ENCODE assay signal across 8 cellular contexts in genomic region chr17:46192484-46193245, GRCh38. TPM values are rescaled to one million over a fixed set of nuclear protein-coding genes. Genes with fewer than 3 reads are reported as not detected.
A peak's percentile ranks its signal among the peaks of the same experiment; 100 is the strongest.
DNase-seq lines count a peak whose midpoint lies in the region; ATAC-seq, FAIRE-seq and TF ChIP-seq lines count a peak whose summit lies in the region.

No MANE protein-coding gene starts in this region.

- TF ChIP-seq POLR2A in K562 (conservative IDR thresholded peaks at IDR 0.05) = no peak; the same call in 1 of the 2 replicates

- H3K4me2 ChIP-seq in K562 (ENCODE audit: insufficient read depth, low read length) = peak overlapping the region; percentile 79; the same call in 1 of the 2 replicates

- peaks cover 87% of the 10 kb centered on the region for H3K79me2 ChIP-seq in K562 (ENCODE audit: control insufficient read depth, insufficient read depth, low read length)

- under 1% methylated on average over 33 of the region's 69 CpGs for WGBS in K562 (ENCODE audit: insufficient coverage, low coverage, missing lambda C conversion rate)

- no TSS peak for BruUV-seq in K562 (replicated peaks; lab: Mats Ljungman, UMichigan)

- H3K27ac ChIP-seq in K562 (ENCODE audit: extremely low read depth, low read depth, low read length) (peak overlapping the region; percentile 93), iPS-18a (ENCODE audit: low read length) (peak overlapping the region; percentile 89)

- H3K9ac ChIP-seq in K562 (ENCODE audit: insufficient read depth in 1 of 2, low read depth in 2 of 2, low read length in 2 of 2) = peak overlapping the region; percentile 85 to 93
- H3K9ac ChIP-seq in iPS-18a (ENCODE audit: low read length) = peak overlapping the region; percentile 96

- H3K4me1 ChIP-seq in K562 (replicated peaks in 1 of 2; ENCODE audit: control insufficient read depth in 2 of 2, insufficient read depth in 2 of 2, low read length in 2 of 2) (peaks cover 19 to 42% of the 10 kb centered on the region in 2 experiments), iPS-18a (ENCODE audit: control insufficient read depth, low read depth, low read length) (peaks cover 39% of the 10 kb centered on the region)

- ATAC-seq in HG02870 (IDR thresholded peaks at IDR 0.05; ENCODE audit: unreplicated experiment) = peak; percentile 29
- ATAC-seq in K562 = peak; percentile 50

- DNase-seq in NCI-H2081 (lab: John Stamatoyannopoulos, UW) (peak; percentile 72 to 82), NCI-H2081 treated with DMSO at 0.1 percent for 48 hours (lab: John Stamatoyannopoulos, UW) (no peak), NCI-H187 (lab: John Stamatoyannopoulos, UW) (peak; percentile 11 to 18), T1000 (lab: John Stamatoyannopoulos, UW) (peak; percentile 48), K562 (ENCODE audit: extremely low read depth in 1 of 4, low spot score in 3 of 4) (peak; percentile 82 to 91 (median 89)), skeletal muscle cell (ENCODE audit: low read depth) (no peak)

- intact Hi-C loops in K562 (cut with micrococcal nuclease) = loop anchor here (2.0 to 5.0 kb wide), 2 partner anchors 75 to 190 kb away; no protein-coding TSS in a partner anchor

- TF ChIP-seq RAD21 in K562 (CRISPR knock-in tag; conservative IDR thresholded peaks at IDR 0.05 in 1 of 2, IDR thresholded peaks at IDR 0.05 in 1 of 2) = no peak

- H3K9me1 ChIP-seq in K562 (ENCODE audit: control insufficient read depth, insufficient read depth, low read length) = peaks cover 4% of the 10 kb centered on the region

- peak; percentile 36; the same call in 1 of the 2 replicates for TF ChIP-seq EP300 in K562 (IDR thresholded peaks at IDR 0.05; ENCODE audit: low read length)

- no peak for FAIRE-seq in K562 (lab: Jason Lieb, UNC)

- H3K4me3 ChIP-seq in K562 (peak overlapping the region; percentile 85), iPS-18a (ENCODE audit: low read length) (peak overlapping the region; percentile 90), skeletal muscle cell (ENCODE audit: low read depth, low read length) (peak overlapping the region; percentile 64)

- CTCF ChIA-PET in K562 (lab: Yijun Ruan, JAX; ENCODE audit: low intra/inter-chr PET ratio) = interaction anchor here (0.7 to 3.4 kb wide), 7 partner anchors 20 to 214 kb away, joined by 3 to 26 read pairs (median 4); no protein-coding TSS in a partner anchor

- peaks cover 26% of the 10 kb centered on the region for H4K20me1 ChIP-seq in K562 (replicated peaks; ENCODE audit: control insufficient read depth, insufficient read depth, low read length)

- in situ Hi-C loops in K562 (cut with MboI) = no loop called here

- POLR2A ChIA-PET in K562 (lab: Yijun Ruan, JAX) = interaction anchor here (0.6 to 1.5 kb wide), 19 partner anchors 8 to 1692 kb away, joined by 3 to 8 read pairs (median 3); no protein-coding TSS in a partner anchor

- H3K9me3 ChIP-seq in K562 (replicated peaks; ENCODE audit: control insufficient read depth, insufficient read depth, low read depth, low read length) = no peaks in the 10 kb centered on the region
- H3K9me3 ChIP-seq in iPS-18a (ENCODE audit: control insufficient read depth, low read depth, low read length) = no peaks in the 10 kb centered on the region

- H3K36me3 ChIP-seq in K562 (ENCODE audit: control insufficient read depth, insufficient read depth, low read length) (peaks cover 2% of the 10 kb centered on the region; the same call in 1 of the 3 replicates), iPS-18a (ENCODE audit: control insufficient read depth, low read depth, low read length) (no peaks in the 10 kb centered on the region)

- peak overlapping the region; percentile 84 for H2AFZ ChIP-seq in K562 (ENCODE audit: low read depth, low read length)

- TF ChIP-seq CTCF in K562 (IDR thresholded peaks at IDR 0.05 in 2 of 3, conservative IDR thresholded peaks at IDR 0.05 in 1 of 3; ENCODE audit: insufficient read depth in 2 of 3, low read depth in 1 of 3, low read length in 3 of 3) = no peak

- H3K27me3 ChIP-seq in K562 (ENCODE audit: control insufficient read depth in 2 of 2, insufficient read depth in 2 of 2, low read length in 2 of 2) (no peaks in the 10 kb centered on the region), iPS-18a (ENCODE audit: control insufficient read depth, insufficient read depth, low read length) (no peaks in the 10 kb centered on the region)

TF ChIP-seq in K562, 482 proteins besides CTCF, POLR2A, EP300 and RAD21 (continues in another document):
- peak; percentile 25 for TF ChIP-seq CTCFL (IDR thresholded peaks at IDR 0.05; ENCODE audit: borderline replicate concordance, insufficient read depth, low read depth, low read length, poor library complexity, severe bottlenecking)
- 0 out of 2 replicates have a peak, but pooled peaks have one; percentile 54 for TF ChIP-seq ZNF589 (CRISPR knock-in tag; IDR thresholded peaks at IDR 0.05; ENCODE audit: low read depth)
- TF ChIP-seq ARID4B (CRISPR knock-in tag; IDR thresholded peaks at IDR 0.05) = no peak; the same call in 1 of the 2 replicates
- peak; percentile 82 for TF ChIP-seq CHD1 (IDR thresholded peaks at IDR 0.05; ENCODE audit: low read length)
- no peak for TF ChIP-seq HNRNPK (IDR thresholded peaks at IDR 0.05; ENCODE audit: low read depth, low read length, poor library complexity, severe bottlenecking)

RNA-seq across cellular contexts. Expression of gene KANSL1, which starts 0.6 kb away (rescaled TPM):
- 361 and 617 TPM in 2 replicates for total RNA-seq in K562 (2011; cell fraction: chromatin; rRNA removed; ENCODE audit: low replicate concordance)
- total RNA-seq in K562 (2011; cell fraction: nucleolus; rRNA removed) = 177 and 226 TPM in 2 replicates
- 302 and 371 TPM in 2 replicates for total RNA-seq in K562 (2011; cell fraction: nucleoplasm; rRNA removed)
- total RNA-seq in K562 (2014; rRNA removed) (30.5 and 34.6 TPM in 2 replicates), K562 (2014; rRNA removed; fragmentation: Illumina TruSeq; extraction: Trizol) (44.4 and 53.2 TPM in 2 replicates), K562 (2015; rRNA removed; fragmentation: Illumina TruSeq; extraction: Trizol) (43.8 and 44.0 TPM in 2 replicates), K562 (2021) (49.3 and 55.4 TPM in 2 replicates)
- polyA plus RNA-seq in K562 (2011; rRNA removed) (22.4 and 25.8 TPM in 2 replicates), K562 (2014; fragmentation: Illumina TruSeq; extraction: Trizol) (22.9 and 25.5 TPM in 2 replicates), K562 (2014; fragmentation: Nextera tagmentation; extraction: Ambion mirVana) (1 to 10 TPM; 3.6 to 6.9 TPM), K562 (2014; rRNA removed) (22.0 and 31.8 TPM in 2 replicates)
- 10.5 and 22.5 TPM in 2 replicates for polyA plus RNA-seq in K562 (2011; cell fraction: cytosol; rRNA removed)
- polyA plus RNA-seq in K562 (2011; cell fraction: nucleus; rRNA removed) = 79.8 and 89.1 TPM in 2 replicates
- 17.0 and 24.8 TPM in 2 replicates for polyA plus RNA-seq in K562 (2012)
- polyA minus RNA-seq in K562 (2011; rRNA and poly(A)+ RNA removed) = 144 and 185 TPM in 2 replicates
- 47.2 and 57.3 TPM in 2 replicates for polyA minus RNA-seq in K562 (2011; cell fraction: cytosol; rRNA and poly(A)+ RNA removed)
- polyA minus RNA-seq in K562 (2011; cell fraction: nucleus; rRNA and poly(A)+ RNA removed) = 115 and 196 TPM in 2 replicates

Comparison
In these comparisons a context has a peak if more than half of its experiments do, and no peak if none do; other contexts are left out.
1. DNase-seq: peak in NCI-H2081 (2 of 2), NCI-H187 (2 of 2), T1000 (single experiment) and K562 (4 of 4); none in NCI-H2081 treated with DMSO at 0.1 percent for 48 hours (single experiment) and skeletal muscle cell (single experiment).
2. Peak in every context shown above with its lines, with median percentiles within 50 percentile points of each other: H3K4me3 ChIP-seq.